In genomic region chr19:12749938-12750521, GRCh38 we compare ENCODE assay signal across 1 cellular context.
TF ChIP-seq lines count a peak whose summit lies in the region.

No MANE protein-coding gene starts in this region.

TF ChIP-seq in A549, 52 proteins besides CTCF, POLR2A, EP300 and RAD21 (continued from another document):
- no peak for TF ChIP-seq PBX3 (IDR thresholded peaks at IDR 0.05)
- no peak for TF ChIP-seq CHD4 (IDR thresholded peaks at IDR 0.05; ENCODE audit: borderline replicate concordance)
- no peak for TF ChIP-seq ZNF302 (CRISPR knock-in tag; IDR thresholded peaks at IDR 0.05)
- TF ChIP-seq ZC3H11A (IDR thresholded peaks at IDR 0.05): no peak
- no peak for TF ChIP-seq HEYL (CRISPR knock-in tag; IDR thresholded peaks at IDR 0.05)
- no peak for TF ChIP-seq ZFP36 (IDR thresholded peaks at IDR 0.05; ENCODE audit: borderline replicate concordance, partially characterized antibody)
- TF ChIP-seq MAFK (IDR thresholded peaks at IDR 0.05; ENCODE audit: partially characterized antibody): no peak
- no peak for TF ChIP-seq GATA3 (IDR thresholded peaks at IDR 0.05; ENCODE audit: borderline replicate concordance)
